12 cellular contexts compared by ENCODE assay signal in the genomic region with DNA sequence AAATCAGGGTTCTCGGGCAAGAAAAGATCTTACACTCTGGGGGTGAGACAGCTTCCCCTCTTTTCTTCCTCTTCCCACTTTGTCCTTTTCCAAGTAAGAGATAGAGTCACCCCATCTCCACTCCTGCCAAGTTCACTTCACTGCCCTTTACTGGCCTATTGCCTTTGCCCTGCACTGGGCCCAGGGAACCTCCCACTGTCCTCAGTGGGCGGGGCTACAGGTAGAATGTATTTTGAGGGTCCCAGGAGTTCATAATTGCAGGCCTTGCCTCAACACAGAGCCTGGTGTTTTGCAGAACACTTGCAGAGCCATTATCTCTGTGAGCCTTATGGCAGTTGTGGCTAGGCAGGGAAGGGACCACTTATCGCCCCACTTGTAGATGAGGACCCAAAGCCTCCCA. TPM values are rescaled to one million over a fixed set of nuclear protein-coding genes. Genes with fewer than 3 reads are reported as not detected.
DNase-seq lines count a peak whose midpoint lies in the region; ATAC-seq and TF ChIP-seq lines count a peak whose summit lies in the region.
"Had no signal": no experiment of that assay in that cellular context is flagged by ENCODE, and none has a peak within 500 bp of the region (broad histone marks: within the 10 kb centered on the region; RNA-seq: fewer than 3 reads in every experiment).

No MANE protein-coding gene starts in this region.

- peaks cover 4% of the 10 kb centered on the region; the same call in 1 of the 2 replicates for H4K20me1 ChIP-seq in GM23338 (replicated peaks; ENCODE audit: insufficient read depth)

- H3K27ac ChIP-seq in AG04450 (ENCODE audit: low read depth, low read length) (no peak overlapping the region), GM23338 (ENCODE audit: low read depth) (no peak overlapping the region), mesenchymal stem cell (ENCODE audit: low read length, poor library complexity, severe bottlenecking) (no peak overlapping the region)

- peak overlapping the region; percentile 68 for H3K9ac ChIP-seq in mesenchymal stem cell (ENCODE audit: low read length)

- H3K4ac ChIP-seq in mesenchymal stem cell (ENCODE audit: low read depth in 1 of 2, low read length in 2 of 2): no peak overlapping the region

- H3K27ac Mint-ChIP-seq in GM23338: peak overlapping the region; percentile 36; the same call in 1 of the 2 replicates
- H3K27ac Mint-ChIP-seq in activated T-helper 2 cell treated with anti-CD3 and anti-CD28 coated beads, Interferon-gamma antibody, Interleukin-2, Interleukin-4, amounts not matched to agents 10 μg/mL and 5 μg/mL and 100 μg/mL, durations not matched to agents 14 hours and 24 hours and 36 hours: peak overlapping the region; percentile 35

- H3K79me1 ChIP-seq in mesenchymal stem cell (replicated peaks; ENCODE audit: low read length, poor library complexity, severe bottlenecking): peaks cover 13% of the 10 kb centered on the region

- H3K36me3 ChIP-seq in GM23338 (ENCODE audit: insufficient read depth) (no peaks in the 10 kb centered on the region), mesenchymal stem cell (ENCODE audit: control insufficient read depth in 1 of 2, insufficient read depth in 2 of 2, low read depth in 1 of 2, low read length in 2 of 2) (peaks cover 20 to 47% of the 10 kb centered on the region in 2 experiments)

- no peak overlapping the region for H2BK5ac ChIP-seq in mesenchymal stem cell (ENCODE audit: low read depth, low read length, poor library complexity, severe bottlenecking)

- H3K4me3 ChIP-seq in AG04450 (ENCODE audit: low read depth, low read length): 0 out of 2 replicates have a peak overlapping the region, but pooled peaks have one; percentile 5
- H3K4me3 ChIP-seq in GM23338: no peak overlapping the region
- peak overlapping the region in 1 of 2 experiments; percentile 70 for H3K4me3 ChIP-seq in mesenchymal stem cell (ENCODE audit: insufficient read depth in 1 of 2, low read depth in 1 of 2, low read length in 2 of 2)

- peaks cover 37% of the 10 kb centered on the region for H3K79me2 ChIP-seq in GM23338 (replicated peaks; ENCODE audit: insufficient read depth)

- H3K4me1 ChIP-seq in GM23338 (ENCODE audit: insufficient read depth) (peaks cover 17% of the 10 kb centered on the region), mesenchymal stem cell (ENCODE audit: control insufficient read depth, insufficient read depth, low read depth, low read length) (peaks cover 61% of the 10 kb centered on the region)

- H3K27me3 ChIP-seq in AG04450 (ENCODE audit: control insufficient read depth, insufficient read depth, low read length) (no peaks in the 10 kb centered on the region), GM23338 (ENCODE audit: insufficient read depth) (no peaks in the 10 kb centered on the region), mesenchymal stem cell (ENCODE audit: control insufficient read depth in 1 of 2, insufficient read depth in 1 of 2, low read length in 2 of 2) (no peaks in the 10 kb centered on the region)

- H3K4me3 Mint-ChIP-seq in GM23338: no peak overlapping the region
- peak overlapping the region; percentile 38 for H3K4me3 Mint-ChIP-seq in activated T-helper 2 cell treated with anti-CD3 and anti-CD28 coated beads, Interferon-gamma antibody, Interleukin-2, Interleukin-4, amounts not matched to agents 10 μg/mL and 5 μg/mL and 100 μg/mL, durations not matched to agents 14 hours and 24 hours and 36 hours (ENCODE audit: low read depth)

- H4K91ac ChIP-seq in mesenchymal stem cell (ENCODE audit: low read length): no peak overlapping the region

- H3K27me3 Mint-ChIP-seq in GM23338 (ENCODE audit: insufficient read depth, low read depth, poor library complexity): peaks cover 4% of the 10 kb centered on the region
- H3K27me3 Mint-ChIP-seq in activated T-helper 2 cell treated with anti-CD3 and anti-CD28 coated beads, Interferon-gamma antibody, Interleukin-2, Interleukin-4, amounts not matched to agents 10 μg/mL and 5 μg/mL and 100 μg/mL, durations not matched to agents 14 hours and 24 hours and 36 hours (ENCODE audit: low read depth): no peaks in the 10 kb centered on the region

- H3K18ac ChIP-seq in mesenchymal stem cell (ENCODE audit: low read depth in 1 of 2, low read length in 2 of 2): no peak overlapping the region

- no peak overlapping the region for H2AFZ ChIP-seq in GM23338
- H2AFZ ChIP-seq in mesenchymal stem cell (ENCODE audit: low read depth, low read length): no peak overlapping the region

- H3K9me2 ChIP-seq in GM23338 (ENCODE audit: insufficient read depth): no peaks in the 10 kb centered on the region

- H3K9me3 Mint-ChIP-seq in GM23338: no peaks in the 10 kb centered on the region
- H3K9me3 Mint-ChIP-seq in activated T-helper 2 cell treated with anti-CD3 and anti-CD28 coated beads, Interferon-gamma antibody, Interleukin-2, Interleukin-4, amounts not matched to agents 10 μg/mL and 5 μg/mL and 100 μg/mL, durations not matched to agents 14 hours and 24 hours and 36 hours: no peaks in the 10 kb centered on the region

- H2AK5ac ChIP-seq in mesenchymal stem cell (ENCODE audit: low read length, severe bottlenecking): no peak overlapping the region

- H2BK15ac ChIP-seq in mesenchymal stem cell (ENCODE audit: low read depth, poor library complexity, severe bottlenecking): no peak overlapping the region

- ATAC-seq in GM23338: no peak

- H3F3A ChIP-seq in GM23338 (replicated peaks; ENCODE audit: low read depth): no peaks in the 10 kb centered on the region

- no peak overlapping the region for H2BK120ac ChIP-seq in mesenchymal stem cell (ENCODE audit: low read depth, low read length)

- peaks cover 36% of the 10 kb centered on the region for H3K4me1 Mint-ChIP-seq in GM23338
- peaks cover 44% of the 10 kb centered on the region for H3K4me1 Mint-ChIP-seq in activated T-helper 2 cell treated with anti-CD3 and anti-CD28 coated beads, Interferon-gamma antibody, Interleukin-2, Interleukin-4, amounts not matched to agents 10 μg/mL and 5 μg/mL and 100 μg/mL, durations not matched to agents 14 hours and 24 hours and 36 hours (ENCODE audit: low read depth)

- H4K8ac ChIP-seq in mesenchymal stem cell (ENCODE audit: low read length): no peak overlapping the region

- POLR2A ChIA-PET in AG04450 (lab: Yijun Ruan, JAX): interaction anchor here (1.8 kb wide), 1 partner anchor 75 kb away, joined by 12 read pairs; a partner anchor contains a TSS

- H3K4me2 ChIP-seq in GM23338: no peak overlapping the region
- no peak overlapping the region for H3K4me2 ChIP-seq in mesenchymal stem cell (ENCODE audit: low read length, poor library complexity, severe bottlenecking)

- intact Hi-C loops in activated T-helper 2 cell treated with anti-CD3 and anti-CD28 coated beads, Interferon-gamma antibody, Interleukin-2, Interleukin-4, amounts not matched to agents 10 μg/mL and 5 μg/mL and 100 μg/mL, durations not matched to agents 14 hours and 24 hours and 36 hours (cut with micrococcal nuclease): no loop called here

- peaks cover 9% of the 10 kb centered on the region for H3K36me3 Mint-ChIP-seq in GM23338 (ENCODE audit: low read depth)
- peaks cover 16% of the 10 kb centered on the region for H3K36me3 Mint-ChIP-seq in activated T-helper 2 cell treated with anti-CD3 and anti-CD28 coated beads, Interferon-gamma antibody, Interleukin-2, Interleukin-4, amounts not matched to agents 10 μg/mL and 5 μg/mL and 100 μg/mL, durations not matched to agents 14 hours and 24 hours and 36 hours (ENCODE audit: low read depth)

- CTCF ChIA-PET in AG04450 (lab: Charles Lee): interaction anchor here (0.8 kb wide), 1 partner anchor 8 kb away, joined by 3 read pairs; no protein-coding TSS in a partner anchor

- H2BK12ac ChIP-seq in mesenchymal stem cell (ENCODE audit: low read length in 2 of 2): no peak overlapping the region

- H3K9me3 ChIP-seq in AG04450 (ENCODE audit: control insufficient read depth, insufficient read depth, low read length) (no peaks in the 10 kb centered on the region; the same call in 1 of the 2 replicates), mesenchymal stem cell (ENCODE audit: control insufficient read depth, low read length) (no peaks in the 10 kb centered on the region)

- no peak overlapping the region for H3K23ac ChIP-seq in mesenchymal stem cell (ENCODE audit: low read length in 2 of 2)

- no peak overlapping the region for H3K14ac ChIP-seq in mesenchymal stem cell (ENCODE audit: low read length in 2 of 2)

- no peak for TF ChIP-seq CTCF in AG04450 (IDR thresholded peaks at IDR 0.05; ENCODE audit: low read depth, low read length)
- TF ChIP-seq CTCF in GM23338 (conservative IDR thresholded peaks at IDR 0.05; ENCODE audit: low read depth in 2 of 2): no peak

- DNase-seq in AG04450 (ENCODE audit: low read depth, low spot score): no peak
- no peak for DNase-seq in GM23338 (ENCODE audit: low spot score)
- DNase-seq in activated T-helper 2 cell treated with anti-CD3 and anti-CD28 coated beads, Interferon-gamma antibody, Interleukin-2, Interleukin-4, amounts not matched to agents 10 μg/mL and 5 μg/mL and 100 μg/mL, durations not matched to agents 14 hours and 24 hours and 36 hours (ENCODE audit: low spot score): no peak
- no peak for DNase-seq in mesenchymal stem cell
- DNase-seq in COR-L47 (lab: John Stamatoyannopoulos, UW): no peak
- DNase-seq in NCI-H1417 (lab: John Stamatoyannopoulos, UW): no peak
- no peak for DNase-seq in HuH-7 (ENCODE audit: low spot score)
- no peak for DNase-seq in C1 segment of cervical spinal cord (lab: John Stamatoyannopoulos, UW)
- DNase-seq: amniotic stem cell; NCI-H1436; stimulated activated CD4-positive, alpha-beta T cell treated with anti-CD3 and anti-CD28 coated beads, Interleukin-15, amount 100 ng/mL, for 24 hours; stimulated activated naive CD4-positive, alpha-beta T cell had no signal

- 97% methylated on average over 2 of the region's 3 CpGs for WGBS in mesenchymal stem cell

RNA-seq across cellular contexts. Expression of a gene that starts 3.3 kb away (rescaled TPM):
- polyA plus RNA-seq in AG04450 (2011; rRNA removed): 35.4 and 54.2 TPM in 2 replicates
- polyA minus RNA-seq in AG04450 (2011; rRNA and poly(A)+ RNA removed): 75.4 and 97.7 TPM in 2 replicates
- total RNA-seq in GM23338 (2014; rRNA removed; shearing (Covaris generic)): 58.6 and 62.1 TPM in 2 replicates
- 23.1 and 24.5 TPM in 2 replicates for polyA plus RNA-seq in GM23338 (2016; fragmentation: Nextera tagmentation; extraction: Ambion mirVana)
- total RNA-seq in activated T-helper 2 cell treated with anti-CD3 and anti-CD28 coated beads, Interferon-gamma antibody, Interleukin-2, Interleukin-4, amounts not matched to agents 10 μg/mL and 5 μg/mL and 100 μg/mL, durations not matched to agents 14 hours and 24 hours and 36 hours: 77.5 and 78.4 TPM in 2 replicates
- 61.6 TPM for polyA plus RNA-seq in mesenchymal stem cell (2013, experiment 1 of 2)
- 55.5 TPM for polyA plus RNA-seq in mesenchymal stem cell (2013, experiment 2 of 2)

RNA-seq across cellular contexts. Expression of a gene that starts 3.5 kb away (rescaled TPM):
- polyA plus RNA-seq in AG04450 (2011; rRNA removed) (0.06 TPM in 1 of 2 replicates, not detected in the other), GM23338 (2016; fragmentation: Nextera tagmentation; extraction: Ambion mirVana) (not detected in 2 replicates)
- 0.26 and 0.41 TPM in 2 replicates for polyA minus RNA-seq in AG04450 (2011; rRNA and poly(A)+ RNA removed)
- total RNA-seq in GM23338 (2014; rRNA removed; shearing (Covaris generic)): 0.21 TPM in 1 of 2 replicates, not detected in the other
- total RNA-seq in activated T-helper 2 cell treated with anti-CD3 and anti-CD28 coated beads, Interferon-gamma antibody, Interleukin-2, Interleukin-4, amounts not matched to agents 10 μg/mL and 5 μg/mL and 100 μg/mL, durations not matched to agents 14 hours and 24 hours and 36 hours: 0.18 TPM in 1 of 2 replicates, not detected in the other
- polyA plus RNA-seq in mesenchymal stem cell (2013, experiment 1 of 2): 0.08 TPM
- polyA plus RNA-seq in mesenchymal stem cell (2013, experiment 2 of 2): 0.26 TPM

RNA-seq across cellular contexts. Expression of a gene that starts 33.0 kb away (rescaled TPM):
- polyA plus RNA-seq in AG04450 (2011; rRNA removed) (62.6 and 64.1 TPM in 2 replicates), GM23338 (2016; fragmentation: Nextera tagmentation; extraction: Ambion mirVana) (12.9 and 17.3 TPM in 2 replicates)
- 26.5 and 27.6 TPM in 2 replicates for polyA minus RNA-seq in AG04450 (2011; rRNA and poly(A)+ RNA removed)
- 8.6 and 12.8 TPM in 2 replicates for total RNA-seq in GM23338 (2014; rRNA removed; shearing (Covaris generic))
- total RNA-seq in activated T-helper 2 cell treated with anti-CD3 and anti-CD28 coated beads, Interferon-gamma antibody, Interleukin-2, Interleukin-4, amounts not matched to agents 10 μg/mL and 5 μg/mL and 100 μg/mL, durations not matched to agents 14 hours and 24 hours and 36 hours: 13.6 and 13.9 TPM in 2 replicates
- polyA plus RNA-seq in mesenchymal stem cell (2013, experiment 1 of 2): 32.2 TPM
- 30.4 TPM for polyA plus RNA-seq in mesenchymal stem cell (2013, experiment 2 of 2)

RNA-seq across cellular contexts. Expression of a gene that starts 45.0 kb away (rescaled TPM):
- polyA plus RNA-seq in AG04450 (2011; rRNA removed) (90.2 and 93.8 TPM in 2 replicates), GM23338 (2016; fragmentation: Nextera tagmentation; extraction: Ambion mirVana) (12.1 and 16.0 TPM in 2 replicates)
- polyA minus RNA-seq in AG04450 (2011; rRNA and poly(A)+ RNA removed): 43.4 and 43.6 TPM in 2 replicates
- total RNA-seq in GM23338 (2014; rRNA removed; shearing (Covaris generic)): 8.9 and 20.3 TPM in 2 replicates
- total RNA-seq in activated T-helper 2 cell treated with anti-CD3 and anti-CD28 coated beads, Interferon-gamma antibody, Interleukin-2, Interleukin-4, amounts not matched to agents 10 μg/mL and 5 μg/mL and 100 μg/mL, durations not matched to agents 14 hours and 24 hours and 36 hours: 30.1 and 32.3 TPM in 2 replicates
- 75.2 TPM for polyA plus RNA-seq in mesenchymal stem cell (2013, experiment 1 of 2)
- 70.3 TPM for polyA plus RNA-seq in mesenchymal stem cell (2013, experiment 2 of 2)
